ENCODE assay signal across 22 cellular contexts in genomic region chr2:136286423-136286822, GRCh38.
A peak's percentile ranks its signal among the peaks of the same experiment; 100 is the strongest.
DNase-seq lines count a peak whose midpoint lies in the region; ATAC-seq and TF ChIP-seq lines count a peak whose summit lies in the region.
"Had no signal": no experiment of that assay in that cellular context is flagged by ENCODE, and none has a peak within 500 bp of the region (broad histone marks: within the 10 kb centered on the region; RNA-seq: fewer than 3 reads in every experiment).

No MANE protein-coding gene starts in this region.

- H3K79me2 ChIP-seq in PC-3 (ENCODE audit: low read length): no peaks in the 10 kb centered on the region

- POLR2A ChIA-PET in PC-3 (lab: Charles Lee; ENCODE audit: unreplicated experiment): interaction anchor here (0.5 kb wide), 1 partner anchor 338 kb away, joined by 3 read pairs; no protein-coding TSS in a partner anchor

- BruUV-seq in PC-3 (replicated peaks; lab: Mats Ljungman, UMichigan): no TSS peak

- no peaks in the 10 kb centered on the region for H4K20me1 ChIP-seq in PC-3 (ENCODE audit: low read length)

- no peak overlapping the region for H3K9ac ChIP-seq in PC-3 (ENCODE audit: low read length)

- no peaks in the 10 kb centered on the region for H3K36me3 ChIP-seq in CD4-positive, CD25-positive, alpha-beta regulatory T cell (ENCODE audit: control insufficient read depth, insufficient read depth, low read length)
- H3K36me3 ChIP-seq in tibial artery (no peaks in the 10 kb centered on the region), PC-3 (ENCODE audit: low read depth, low read length) (no peaks in the 10 kb centered on the region)

- peaks cover 0 to 12% (median 0%) of the 10 kb centered on the region in 7 donors for H3K9me3 Mint-ChIP-seq in CD4-positive, CD25-positive, alpha-beta regulatory T cell
- peaks cover 3% of the 10 kb centered on the region for H3K9me3 Mint-ChIP-seq in activated T-helper 17 cell treated with anti-CD3 and anti-CD28 coated beads, Interleukin-2, amount 50 U/mL, for 72 hours

- no peaks in the 10 kb centered on the region for H3F3A ChIP-seq in PC-3 (ENCODE audit: low read length, unreplicated experiment)

- H3K27me3 ChIP-seq in CD4-positive, CD25-positive, alpha-beta regulatory T cell (ENCODE audit: control insufficient read depth, insufficient read depth, low read length): no peaks in the 10 kb centered on the region
- H3K27me3 ChIP-seq in tibial artery: no peaks in the 10 kb centered on the region
- H3K27me3 ChIP-seq in PC-3 (ENCODE audit: low read length): peaks cover 39% of the 10 kb centered on the region

- no peak overlapping the region for H3K4me3 ChIP-seq in CD4-positive, CD25-positive, alpha-beta regulatory T cell (ENCODE audit: low read depth, low read length)
- H3K4me3 ChIP-seq in tibial artery (no peak overlapping the region), PC-3 (ENCODE audit: low read length) (no peak overlapping the region)

- peak overlapping the region in 2 of 3 donors; percentile 60 to 72 for H3K27ac Mint-ChIP-seq in CD4-positive, CD25-positive, alpha-beta regulatory T cell
- peak overlapping the region; percentile 32 for H3K27ac Mint-ChIP-seq in activated T-helper 17 cell treated with anti-CD3 and anti-CD28 coated beads, Interleukin-2, amount 50 U/mL, for 72 hours

- no peak overlapping the region for H3K4me2 ChIP-seq in PC-3 (ENCODE audit: low read length)

- peaks cover 15 to 28% (median 20%) of the 10 kb centered on the region in 4 donors for H3K4me1 Mint-ChIP-seq in CD4-positive, CD25-positive, alpha-beta regulatory T cell
- peaks cover 29% of the 10 kb centered on the region for H3K4me1 Mint-ChIP-seq in activated T-helper 17 cell treated with anti-CD3 and anti-CD28 coated beads, Interleukin-2, amount 50 U/mL, for 72 hours

- H3K36me3 Mint-ChIP-seq in CD4-positive, CD25-positive, alpha-beta regulatory T cell: no peaks in the 10 kb centered on the region
- no peaks in the 10 kb centered on the region for H3K36me3 Mint-ChIP-seq in activated T-helper 17 cell treated with anti-CD3 and anti-CD28 coated beads, Interleukin-2, amount 50 U/mL, for 72 hours (ENCODE audit: low read depth)

- CTCF ChIA-PET in PC-3 (lab: Charles Lee): no interaction called here

- no peak overlapping the region for H3K4me3 Mint-ChIP-seq in CD4-positive, CD25-positive, alpha-beta regulatory T cell
- H3K4me3 Mint-ChIP-seq in activated T-helper 17 cell treated with anti-CD3 and anti-CD28 coated beads, Interleukin-2, amount 50 U/mL, for 72 hours: no peak overlapping the region

- H3K9me3 ChIP-seq in CD4-positive, CD25-positive, alpha-beta regulatory T cell (ENCODE audit: control insufficient read depth in 2 of 2, low read length in 2 of 2): no peaks in the 10 kb centered on the region
- no peaks in the 10 kb centered on the region for H3K9me3 ChIP-seq in tibial artery
- H3K9me3 ChIP-seq in PC-3 (ENCODE audit: low read length): no peaks in the 10 kb centered on the region

- TF ChIP-seq CTCF in tibial artery (IDR thresholded peaks at IDR 0.05) (no peak), PC-3 (conservative IDR thresholded peaks at IDR 0.05; ENCODE audit: low read depth, low read length) (no peak)

- DNase-seq in DMS53 (lab: John Stamatoyannopoulos, UW) (peak; percentile 18), DMS53 treated with DMSO at 0.1 percent for 48 hours (lab: John Stamatoyannopoulos, UW; ENCODE audit: unreplicated experiment) (no peak), retina (peak; percentile 2), tibial artery (no peak), PC-3 (no peak)
- DNase-seq in CD4-positive, CD25-positive, alpha-beta regulatory T cell: no peak
- no peak for DNase-seq in activated CD4-positive, alpha-beta T cell treated with anti-CD3 and anti-CD28 coated beads, Interleukin-2, amount 50 U/mL, for 1 hour
- DNase-seq: AML-193, KBM-7, MM.1S, NCI-H1092, NCI-H1436 treated with DMSO at 0.1 percent for 48 hours, NCI-H1930, NCI-H226, NCI-H510A treated with DMSO at 0.1 percent for 48 hours, NCI-H748 treated with DMSO at 0.1 percent for 48 hours, OCI-M1, Right ventricle myocardium superior had no signal

- H2AFZ ChIP-seq in PC-3 (ENCODE audit: low read length): no peak overlapping the region

- ATAC-seq in CD4-positive, CD25-positive, alpha-beta regulatory T cell (ENCODE audit: low read depth in 2 of 2): no peak
- peak; percentile 44 for ATAC-seq in activated T-helper 17 cell treated with anti-CD3 and anti-CD28 coated beads, Interleukin-2, amount 50 U/mL, for 72 hours (replicated peaks)
- ATAC-seq in PC-3: no peak
- ATAC-seq: HCT116 had no signal

- H3K9me2 ChIP-seq in PC-3 (replicated peaks; ENCODE audit: low read length): no peaks in the 10 kb centered on the region

- intact Hi-C loops in tibial artery (cut with DNase I; ENCODE audit: low total_unique reads) (no loop called here), PC-3 (cut with micrococcal nuclease) (no loop called here)

- H3K4me1 ChIP-seq in CD4-positive, CD25-positive, alpha-beta regulatory T cell (ENCODE audit: control insufficient read depth, insufficient read depth, low read length, poor library complexity, severe bottlenecking): peaks cover 6% of the 10 kb centered on the region
- no peaks in the 10 kb centered on the region for H3K4me1 ChIP-seq in tibial artery
- H3K4me1 ChIP-seq in PC-3 (ENCODE audit: insufficient read depth, low read length): no peaks in the 10 kb centered on the region

- no peak overlapping the region for H3K27ac ChIP-seq in CD4-positive, CD25-positive, alpha-beta regulatory T cell (ENCODE audit: insufficient read depth, low read length, poor library complexity, severe bottlenecking)
- H3K27ac ChIP-seq in tibial artery: no peak overlapping the region
- H3K27ac ChIP-seq in PC-3 (ENCODE audit: low read length): no peak overlapping the region
- H3K27ac ChIP-seq: 22Rv1, C4-2B had no signal

- H3K27me3 Mint-ChIP-seq in CD4-positive, CD25-positive, alpha-beta regulatory T cell: no peaks in the 10 kb centered on the region
- no peaks in the 10 kb centered on the region for H3K27me3 Mint-ChIP-seq in activated T-helper 17 cell treated with anti-CD3 and anti-CD28 coated beads, Interleukin-2, amount 50 U/mL, for 72 hours

Comparison
In these comparisons a context has a peak if more than half of its experiments do, and no peak if none do; other contexts are left out.
1. DNase-seq: peak in DMS53 (single experiment) and retina (single experiment); none in DMS53 treated with DMSO at 0.1 percent for 48 hours (single experiment), CD4-positive, CD25-positive, alpha-beta regulatory T cell (0 of 3), tibial artery (0 of 2), PC-3 (single experiment) and activated CD4-positive, alpha-beta T cell treated with anti-CD3 and anti-CD28 coated beads, Interleukin-2, amount 50 U/mL, for 1 hour (single experiment).